In the genomic region with DNA sequence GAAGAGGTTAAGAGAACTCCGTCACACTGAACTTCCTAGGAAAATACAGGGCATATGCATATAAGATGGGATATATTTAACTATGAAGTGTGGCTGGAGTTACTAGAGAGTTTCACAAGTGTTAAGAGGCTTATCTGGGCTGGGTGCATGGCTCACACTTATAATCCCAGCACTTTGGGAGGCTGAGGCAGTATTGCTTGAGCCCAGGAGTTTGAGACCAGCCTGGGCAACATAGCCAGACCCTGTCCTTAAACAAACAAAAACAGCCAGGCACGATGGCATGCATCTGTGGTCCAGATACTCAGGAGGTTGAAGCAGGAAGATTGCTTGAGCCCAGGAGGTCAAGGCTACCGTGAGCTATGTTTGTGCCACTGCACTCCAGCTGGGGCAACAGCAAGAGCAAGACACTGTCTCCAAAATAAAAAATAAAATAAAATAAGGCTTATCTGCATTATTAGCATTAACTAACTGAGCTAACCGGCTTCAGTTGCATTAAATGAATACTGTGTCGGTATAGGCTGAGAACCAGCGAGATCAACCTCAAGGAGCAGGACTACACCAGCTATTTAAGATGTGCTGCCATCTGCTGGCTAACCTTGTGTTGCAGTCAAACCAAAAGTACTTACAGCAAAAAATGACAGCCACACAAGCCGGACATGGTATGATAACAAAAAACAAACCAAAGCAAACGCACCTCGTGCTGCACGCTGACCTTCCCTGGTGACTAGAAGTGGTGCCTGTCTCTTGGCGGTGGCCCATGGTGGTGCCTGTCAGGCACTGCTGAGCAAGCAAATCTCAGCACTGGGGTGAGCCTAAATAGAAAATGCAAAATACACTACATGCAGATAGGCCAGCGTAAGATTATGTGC, we compare ENCODE assay signal across 8 cellular contexts. TPM values are rescaled to one million over a fixed set of nuclear protein-coding genes. Genes with fewer than 3 reads are reported as not detected.
DNase-seq lines count a peak whose midpoint lies in the region; ATAC-seq and TF ChIP-seq lines count a peak whose summit lies in the region.

No MANE protein-coding gene starts in this region.

- H3K4me3 Mint-ChIP-seq in Calu3 (ENCODE audit: low read depth, unreplicated experiment) (peak overlapping the region; percentile 25), HFFc6 (peak overlapping the region; percentile 65)

- H3K4me1 Mint-ChIP-seq in Calu3 (ENCODE audit: low read depth, unreplicated experiment) (no peaks in the 10 kb centered on the region), HFFc6 (ENCODE audit: low read depth) (peaks cover 48% of the 10 kb centered on the region)

- DNase-seq in Calu3 (peak; percentile 78), HFFc6 (peak; percentile 83), NCI-H510A (lab: John Stamatoyannopoulos, UW) (peak; percentile 41), coronary artery (ENCODE audit: low spot score) (peak; percentile 79), lower leg skin (ENCODE audit: low spot score in 2 of 2) (peak; percentile 74 to 91)
- DNase-seq in activated CD4-positive, alpha-beta T cell treated with anti-CD3 and anti-CD28 coated beads for 48 hours = peak; percentile 85
- peak; percentile 22 to 49 (median 44) for DNase-seq in stimulated activated CD4-positive, alpha-beta T cell treated with anti-CD3 and anti-CD28 coated beads, TNF-alpha, amount 100 ng/mL, for 1 hour (ENCODE audit: low read depth in 3 of 3, low spot score in 1 of 3)

- TF ChIP-seq POLR2A in lower leg skin (IDR thresholded peaks at IDR 0.05) = no peak

- TF ChIP-seq CTCF in Calu3 (IDR thresholded peaks at IDR 0.05; ENCODE audit: unreplicated experiment) (peak; percentile 67), HFFc6 (IDR thresholded peaks at IDR 0.05) (peak; percentile 93), coronary artery (IDR thresholded peaks at IDR 0.05) (peak; percentile 65), lower leg skin (IDR thresholded peaks at IDR 0.05) (no peak)

- 19 to 23% methylated on average over 12 of the region's 12 CpGs for WGBS in lower leg skin, 2 donors

- ATAC-seq in GM18511 (IDR thresholded peaks at IDR 0.05; ENCODE audit: unreplicated experiment) = no peak

- intact Hi-C loops in Calu3 (cut with micrococcal nuclease; ENCODE audit: unreplicated experiment) = loop anchor here (1.0 to 5.0 kb wide), 2 partner anchors 116 to 152 kb away; no protein-coding TSS in a partner anchor
- intact Hi-C loops in lower leg skin (cut with DNase I; ENCODE audit: low total_unique reads) = loop anchor here (5.0 kb wide), 1 partner anchor 154 kb away; no protein-coding TSS in a partner anchor

- H3K27me3 Mint-ChIP-seq in Calu3 (ENCODE audit: unreplicated experiment) (no peaks in the 10 kb centered on the region), HFFc6 (ENCODE audit: insufficient read depth) (peaks cover 3% of the 10 kb centered on the region)

- no peaks in the 10 kb centered on the region for H3K36me3 Mint-ChIP-seq in Calu3 (ENCODE audit: insufficient read depth, unreplicated experiment)
- no peaks in the 10 kb centered on the region for H3K36me3 Mint-ChIP-seq in HFFc6 (ENCODE audit: low read depth)

- H3K4me3 ChIP-seq in coronary artery = peak overlapping the region; percentile 31
- no peak overlapping the region for H3K4me3 ChIP-seq in lower leg skin (ENCODE audit: low read depth, poor library complexity, severe bottlenecking)

- no peak overlapping the region for H3K27ac Mint-ChIP-seq in Calu3 (ENCODE audit: unreplicated experiment)
- peak overlapping the region; percentile 59 for H3K27ac Mint-ChIP-seq in HFFc6

- H3K27ac ChIP-seq in coronary artery = peak overlapping the region in 1 of 2 donors; percentile 1

- no TSS peak for BruUV-seq in Calu3 (replicated peaks; lab: Mats Ljungman, UMichigan)

- H3K9me3 Mint-ChIP-seq in Calu3 (ENCODE audit: low read depth, unreplicated experiment) (no peaks in the 10 kb centered on the region), HFFc6 (no peaks in the 10 kb centered on the region)

- CTCF ChIA-PET in Calu3 (lab: Charles Lee) = interaction anchor here (0.5 to 2.0 kb wide), 12 partner anchors 8 to 606 kb away, joined by 3 to 14 read pairs (median 5); partner anchors contain the start of gene RBBP5

RNA-seq across cellular contexts. Expression of gene RBBP5, which starts 19.7 kb away (rescaled TPM):
- total RNA-seq in Calu3 (2022) (21.9 and 22.0 TPM in 2 replicates), lower leg skin (10 to 100 TPM; 16.2 to 35.8 (median 17.3) TPM)
- total RNA-seq in HFFc6 (2021; fragmentation: NEBNext Ultra II Directional; extraction: Animal tissue kit (Norgen Biotek cat#: 25700)) = 10 to 100 TPM; 13.6 to 16.2 (median 15.8) TPM

RNA-seq across cellular contexts. Expression of gene TMEM81, which starts 57.2 kb away (rescaled TPM):
- total RNA-seq in Calu3 (2022) (3.9 and 4.4 TPM in 2 replicates), lower leg skin (1 to 10 TPM; 2.3 to 2.8 (median 2.6) TPM)
- total RNA-seq in HFFc6 (2021; fragmentation: NEBNext Ultra II Directional; extraction: Animal tissue kit (Norgen Biotek cat#: 25700)) = 1 to 10 TPM; 1.4 to 2.3 (median 1.7) TPM

Comparison
In these comparisons a context has a peak if more than half of its experiments do, and no peak if none do; other contexts are left out.
1. CTCF ChIP-seq: peak in Calu3 (single experiment), HFFc6 (single experiment) and coronary artery (single experiment); none in lower leg skin (0 of 3).
2. Peak in every context shown above with its lines, with median percentiles within 50 percentile points of each other: DNase-seq.